1 cellular context compared by ENCODE assay signal in genomic region chr19:56595548-56595899, GRCh38.
TF ChIP-seq lines count a peak whose summit lies in the region.

No MANE protein-coding gene starts in this region.

TF ChIP-seq in GM23338, 12 proteins besides CTCF, POLR2A, EP300 and RAD21 (continued from another document):
- no peak for TF ChIP-seq ZNF462 (CRISPR knock-in tag; IDR thresholded peaks at IDR 0.05)
- TF ChIP-seq ZNF331 (CRISPR knock-in tag; IDR thresholded peaks at IDR 0.05; ENCODE audit: low read depth), result no peak
- TF ChIP-seq EZH2 (IDR thresholded peaks at IDR 0.05; ENCODE audit: low read depth, unreplicated experiment), result no peak
